Comparison of ENCODE assay signal across 2 cellular contexts in the genomic region with DNA sequence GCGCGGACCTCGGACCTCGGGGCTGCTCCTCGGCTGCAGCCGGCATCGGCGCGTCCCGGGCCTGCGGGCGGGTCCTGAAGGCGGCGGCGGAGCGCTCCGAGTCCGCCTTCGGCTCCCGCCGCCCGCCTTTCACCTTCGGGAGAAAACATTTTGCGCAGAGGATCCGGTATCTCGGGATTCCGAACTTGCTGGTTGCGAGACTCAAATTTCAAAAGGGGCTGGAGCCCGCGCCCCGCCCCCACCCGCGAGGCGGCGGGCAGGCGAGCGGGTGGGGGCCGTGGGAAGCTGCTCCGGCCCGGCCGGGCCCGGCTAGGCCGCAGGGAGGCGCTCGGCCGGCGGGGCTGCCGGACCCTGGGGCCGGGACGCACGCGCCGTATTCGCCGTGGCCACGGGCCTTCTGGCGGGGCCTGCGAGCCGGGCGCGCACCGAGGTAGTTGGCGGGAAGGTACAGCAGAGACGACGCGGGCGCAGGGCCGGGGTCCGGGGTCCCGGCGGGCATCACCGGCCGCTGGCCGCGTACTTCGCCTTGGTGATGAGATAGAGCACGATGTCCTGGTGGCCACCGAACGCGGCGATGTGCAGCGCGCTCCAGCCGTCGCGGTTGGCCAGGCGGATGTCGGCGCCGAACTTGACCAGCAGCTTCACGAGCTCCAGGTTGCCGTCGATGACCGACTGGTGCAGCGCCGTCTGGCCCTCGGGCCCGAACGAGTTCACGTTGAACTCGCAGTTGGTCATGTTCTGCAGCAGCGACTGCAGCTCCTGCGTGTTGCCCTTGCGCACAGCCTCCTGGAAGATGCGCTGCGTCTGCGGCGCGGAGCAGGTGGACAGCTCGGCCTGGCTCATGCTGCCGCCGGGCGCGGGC.
TF ChIP-seq lines count a peak whose summit lies in the region.

No MANE protein-coding gene starts in this region.

TF ChIP-seq in GM12891, 5 proteins besides CTCF, POLR2A, EP300 and RAD21:
- no peak for TF ChIP-seq TAF1 (IDR thresholded peaks at IDR 0.05; ENCODE audit: low read depth, low read length)
- TF ChIP-seq SPI1 (IDR thresholded peaks at IDR 0.05; ENCODE audit: low read depth, low read length), result no peak
- TF ChIP-seq POLR2AphosphoS5 (IDR thresholded peaks at IDR 0.05; ENCODE audit: low read depth, low read length), result no peak; the same call in 1 of the 2 replicates
- no peak for TF ChIP-seq POU2F2 (IDR thresholded peaks at IDR 0.05; ENCODE audit: low read depth, low read length)
- TF ChIP-seq PAX5 (IDR thresholded peaks at IDR 0.05; ENCODE audit: insufficient read depth, low read length, severe bottlenecking), result no peak

TF ChIP-seq in endothelial cell of umbilical vein, 7 proteins besides CTCF, POLR2A, EP300 and RAD21:
- TF ChIP-seq FOS (IDR thresholded peaks at IDR 0.05; ENCODE audit: borderline replicate concordance, insufficient read depth, low read length), result no peak
- TF ChIP-seq POLR2AphosphoS5 (IDR thresholded peaks at IDR 0.05; ENCODE audit: insufficient read depth, low read depth, low read length), result no peak
- TF ChIP-seq JUN (IDR thresholded peaks at IDR 0.05; ENCODE audit: borderline replicate concordance, insufficient read depth, insufficient read length, low read depth), result no peak
- TF ChIP-seq MYC (IDR thresholded peaks at IDR 0.05; ENCODE audit: low read depth, low read length), result no peak
- no peak for TF ChIP-seq EZH2 (IDR thresholded peaks at IDR 0.05; ENCODE audit: borderline replicate concordance, low read depth, low read length, severe bottlenecking)
- no peak for TF ChIP-seq MAX (IDR thresholded peaks at IDR 0.05; ENCODE audit: insufficient read depth, insufficient read length)
- no peak for TF ChIP-seq GATA2 (IDR thresholded peaks at IDR 0.05; ENCODE audit: insufficient read depth, insufficient read length, low read depth, low read length)
